ENCODE assay signal across 14 cellular contexts in the genomic region with DNA sequence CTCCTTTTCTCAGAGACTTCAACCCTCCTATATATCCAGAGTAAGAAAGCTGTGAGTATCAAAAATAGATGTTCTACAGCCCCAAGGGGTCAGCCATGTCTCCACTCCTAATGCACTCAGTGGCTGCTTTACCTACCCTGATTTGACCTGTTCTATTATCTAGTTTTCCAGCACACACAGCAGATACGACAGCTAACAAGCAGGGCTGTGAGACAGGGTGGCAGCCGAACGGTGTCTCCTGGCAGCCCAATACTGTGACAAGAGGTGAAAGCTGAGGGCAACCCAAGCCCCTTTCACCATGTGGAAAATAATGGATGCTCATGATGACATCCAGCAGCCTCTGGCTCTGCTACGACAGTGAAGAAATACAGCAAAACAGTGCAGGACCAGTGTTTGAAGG.
DNase-seq lines count a peak whose midpoint lies in the region; ATAC-seq and TF ChIP-seq lines count a peak whose summit lies in the region.
"Had no signal": no experiment of that assay in that cellular context is flagged by ENCODE, and none has a peak within 500 bp of the region (broad histone marks: within the 10 kb centered on the region; RNA-seq: fewer than 3 reads in every experiment).

No MANE protein-coding gene starts in this region.

- no peaks in the 10 kb centered on the region for H3K27me3 Mint-ChIP-seq in HFFc6 (ENCODE audit: insufficient read depth)
- H3K27me3 Mint-ChIP-seq in WTC11 (ENCODE audit: low read depth) = no peaks in the 10 kb centered on the region
- peaks cover 29% of the 10 kb centered on the region for H3K27me3 Mint-ChIP-seq in stimulated activated naive CD8-positive, alpha-beta T cell treated with anti-CD3 and anti-CD28 coated beads, Interleukin-15, amount 100 ng/mL, for 72 hours

- H3K4me1 ChIP-seq in heart left ventricle (peaks cover 0 to 90% (median 57%) of the 10 kb centered on the region in 12 donors), right cardiac atrium (ENCODE audit: control insufficient read depth, insufficient read depth, low read length) (peaks cover 12% of the 10 kb centered on the region), uterus (no peaks in the 10 kb centered on the region)
- H3K4me1 ChIP-seq: BE2C, HAP-1 had no signal

- CTCF ChIA-PET in WTC11 (lab: Charles Lee) = no interaction called here

- ATAC-seq in WTC11 (no peak), heart left ventricle (peak; percentile 73 to 93 (median 86)), right cardiac atrium (peak; percentile 73 to 78)
- no peak for ATAC-seq in stimulated activated naive CD8-positive, alpha-beta T cell treated with anti-CD3 and anti-CD28 coated beads, Interleukin-15, amount 100 ng/mL, for 72 hours

- H3K9me3 ChIP-seq in heart left ventricle (no peaks in the 10 kb centered on the region), right cardiac atrium (ENCODE audit: control insufficient read depth, low read length) (no peaks in the 10 kb centered on the region), uterus (no peaks in the 10 kb centered on the region)
- H3K9me3 ChIP-seq: BE2C, HAP-1 had no signal

- H3K9me3 Mint-ChIP-seq in HFFc6 (no peaks in the 10 kb centered on the region), WTC11 (no peaks in the 10 kb centered on the region)
- no peaks in the 10 kb centered on the region for H3K9me3 Mint-ChIP-seq in stimulated activated naive CD8-positive, alpha-beta T cell treated with anti-CD3 and anti-CD28 coated beads, Interleukin-15, amount 100 ng/mL, for 72 hours
- H3K9me3 Mint-ChIP-seq: CD4-positive, alpha-beta memory T cell had no signal

- H3K4me3 Mint-ChIP-seq in HFFc6 (no peak overlapping the region), WTC11 (no peak overlapping the region)
- no peak overlapping the region for H3K4me3 Mint-ChIP-seq in stimulated activated naive CD8-positive, alpha-beta T cell treated with anti-CD3 and anti-CD28 coated beads, Interleukin-15, amount 100 ng/mL, for 72 hours
- H3K4me3 Mint-ChIP-seq: CD4-positive, alpha-beta memory T cell had no signal

- intact Hi-C loops in heart left ventricle (cut with DNase I) = no loop called here
- intact Hi-C loops in right cardiac atrium (cut with DNase I) = no loop called here
- intact Hi-C loops in uterus (cut with DNase I; ENCODE audit: low total_unique reads) = no loop called here

- peaks cover 18% of the 10 kb centered on the region for H3K36me3 Mint-ChIP-seq in HFFc6 (ENCODE audit: low read depth)
- H3K36me3 Mint-ChIP-seq in WTC11 = peaks cover 3% of the 10 kb centered on the region; the same call in 1 of the 2 replicates
- H3K36me3 Mint-ChIP-seq: CD4-positive, alpha-beta memory T cell had no signal

- 36 to 94% (median 53%) methylated on average over 4 of the region's 4 CpGs for WGBS in heart left ventricle, 4 donors
- WGBS in right cardiac atrium = 65% methylated on average over 4 of the region's 4 CpGs

- peak overlapping the region in 7 of 12 donors; percentile 1 to 62 (median 45) for H3K27ac ChIP-seq in heart left ventricle
- peak overlapping the region; percentile 20 for H3K27ac ChIP-seq in right cardiac atrium (ENCODE audit: low read length)
- H3K27ac ChIP-seq in uterus = no peak overlapping the region
- H3K27ac ChIP-seq: C4-2B had no signal

- DNase-seq in HFFc6 (no peak), WTC11 (ENCODE audit: low spot score) (no peak), heart left ventricle (peak in 3 of 5 donors; percentile 58 to 67 (median 65)), right cardiac atrium (peak in 2 of 3 donors; percentile 43 to 66), GDM1 (lab: John Stamatoyannopoulos, UW) (no peak), ecto neural progenitor cell (ENCODE audit: low spot score) (no peak), uterus (no peak)
- no peak for DNase-seq in stimulated activated naive CD8-positive, alpha-beta T cell treated with anti-CD3 and anti-CD28 coated beads, Interleukin-15, amount 100 ng/mL, for 72 hours
- DNase-seq: BE2C; CD4-positive, alpha-beta memory T cell; DMS79; GOT3 had no signal

- no peaks in the 10 kb centered on the region for H3K27me3 ChIP-seq in heart left ventricle
- H3K27me3 ChIP-seq in right cardiac atrium (ENCODE audit: control insufficient read depth, insufficient read depth) = no peaks in the 10 kb centered on the region
- H3K27me3 ChIP-seq in uterus = no peaks in the 10 kb centered on the region
- H3K27me3 ChIP-seq: BE2C had no signal

- no peaks in the 10 kb centered on the region for H3K36me3 ChIP-seq in heart left ventricle
- H3K36me3 ChIP-seq in uterus = no peaks in the 10 kb centered on the region
- H3K36me3 ChIP-seq: BE2C, HAP-1 had no signal

- H3K27ac Mint-ChIP-seq in HFFc6 = peak overlapping the region; percentile 47; the same call in 1 of the 2 replicates
- H3K27ac Mint-ChIP-seq in WTC11 = peak overlapping the region; percentile 75
- no peak overlapping the region for H3K27ac Mint-ChIP-seq in stimulated activated naive CD8-positive, alpha-beta T cell treated with anti-CD3 and anti-CD28 coated beads, Interleukin-15, amount 100 ng/mL, for 72 hours
- H3K27ac Mint-ChIP-seq: CD4-positive, alpha-beta memory T cell had no signal

- TF ChIP-seq POLR2A in heart left ventricle (IDR thresholded peaks at IDR 0.05) (no peak), uterus (IDR thresholded peaks at IDR 0.05) (no peak)

- POLR2A ChIA-PET in WTC11 (lab: Charles Lee) = no interaction called here

- no peak for TF ChIP-seq CTCF in HFFc6 (IDR thresholded peaks at IDR 0.05)
- no peak for TF ChIP-seq CTCF in WTC11 (IDR thresholded peaks at IDR 0.05)
- no peak for TF ChIP-seq CTCF in heart left ventricle (IDR thresholded peaks at IDR 0.05)
- TF ChIP-seq CTCF in uterus (IDR thresholded peaks at IDR 0.05) = no peak

- H3K4me1 Mint-ChIP-seq in HFFc6 (ENCODE audit: low read depth) (peaks cover 80% of the 10 kb centered on the region), WTC11 (peaks cover 33% of the 10 kb centered on the region)
- no peaks in the 10 kb centered on the region for H3K4me1 Mint-ChIP-seq in stimulated activated naive CD8-positive, alpha-beta T cell treated with anti-CD3 and anti-CD28 coated beads, Interleukin-15, amount 100 ng/mL, for 72 hours
- H3K4me1 Mint-ChIP-seq: CD4-positive, alpha-beta memory T cell had no signal

- H3K4me3 ChIP-seq in heart left ventricle = no peak overlapping the region
- H3K4me3 ChIP-seq in right cardiac atrium (ENCODE audit: low read length) = no peak overlapping the region
- no peak overlapping the region for H3K4me3 ChIP-seq in uterus
- H3K4me3 ChIP-seq: HAP-1 had no signal

TF ChIP-seq in WTC11, 78 proteins besides CTCF, POLR2A, EP300 and RAD21 (continues in another document):
- TF ChIP-seq FOXP1 (CRISPR knock-in tag; IDR thresholded peaks at IDR 0.05; ENCODE audit: borderline replicate concordance) = no peak
- no peak for TF ChIP-seq NR2C2 (CRISPR knock-in tag; IDR thresholded peaks at IDR 0.05)
- TF ChIP-seq, protein P1, sequence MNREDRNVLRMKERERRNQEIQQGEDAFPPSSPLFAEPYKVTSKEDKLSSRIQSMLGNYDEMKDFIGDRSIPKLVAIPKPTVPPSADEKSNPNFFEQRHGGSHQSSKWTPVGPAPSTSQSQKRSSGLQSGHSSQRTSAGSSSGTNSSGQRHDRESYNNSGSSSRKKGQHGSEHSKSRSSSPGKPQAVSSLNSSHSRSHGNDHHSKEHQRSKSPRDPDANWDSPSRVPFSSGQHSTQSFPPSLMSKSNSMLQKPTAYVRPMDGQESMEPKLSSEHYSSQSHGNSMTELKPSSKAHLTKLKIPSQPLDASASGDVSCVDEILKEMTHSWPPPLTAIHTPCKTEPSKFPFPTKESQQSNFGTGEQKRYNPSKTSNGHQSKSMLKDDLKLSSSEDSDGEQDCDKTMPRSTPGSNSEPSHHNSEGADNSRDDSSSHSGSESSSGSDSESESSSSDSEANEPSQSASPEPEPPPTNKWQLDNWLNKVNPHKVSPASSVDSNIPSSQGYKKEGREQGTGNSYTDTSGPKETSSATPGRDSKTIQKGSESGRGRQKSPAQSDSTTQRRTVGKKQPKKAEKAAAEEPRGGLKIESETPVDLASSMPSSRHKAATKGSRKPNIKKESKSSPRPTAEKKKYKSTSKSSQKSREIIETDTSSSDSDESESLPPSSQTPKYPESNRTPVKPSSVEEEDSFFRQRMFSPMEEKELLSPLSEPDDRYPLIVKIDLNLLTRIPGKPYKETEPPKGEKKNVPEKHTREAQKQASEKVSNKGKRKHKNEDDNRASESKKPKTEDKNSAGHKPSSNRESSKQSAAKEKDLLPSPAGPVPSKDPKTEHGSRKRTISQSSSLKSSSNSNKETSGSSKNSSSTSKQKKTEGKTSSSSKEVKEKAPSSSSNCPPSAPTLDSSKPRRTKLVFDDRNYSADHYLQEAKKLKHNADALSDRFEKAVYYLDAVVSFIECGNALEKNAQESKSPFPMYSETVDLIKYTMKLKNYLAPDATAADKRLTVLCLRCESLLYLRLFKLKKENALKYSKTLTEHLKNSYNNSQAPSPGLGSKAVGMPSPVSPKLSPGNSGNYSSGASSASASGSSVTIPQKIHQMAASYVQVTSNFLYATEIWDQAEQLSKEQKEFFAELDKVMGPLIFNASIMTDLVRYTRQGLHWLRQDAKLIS (CRISPR knock-in tag; IDR thresholded peaks at IDR 0.05; ENCODE audit: borderline replicate concordance) = no peak
- TF ChIP-seq, protein P2, sequence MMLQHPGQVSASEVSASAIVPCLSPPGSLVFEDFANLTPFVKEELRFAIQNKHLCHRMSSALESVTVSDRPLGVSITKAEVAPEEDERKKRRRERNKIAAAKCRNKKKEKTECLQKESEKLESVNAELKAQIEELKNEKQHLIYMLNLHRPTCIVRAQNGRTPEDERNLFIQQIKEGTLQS (CRISPR knock-in tag; conservative IDR thresholded peaks at IDR 0.05) = no peak
- TF ChIP-seq, protein P3, sequence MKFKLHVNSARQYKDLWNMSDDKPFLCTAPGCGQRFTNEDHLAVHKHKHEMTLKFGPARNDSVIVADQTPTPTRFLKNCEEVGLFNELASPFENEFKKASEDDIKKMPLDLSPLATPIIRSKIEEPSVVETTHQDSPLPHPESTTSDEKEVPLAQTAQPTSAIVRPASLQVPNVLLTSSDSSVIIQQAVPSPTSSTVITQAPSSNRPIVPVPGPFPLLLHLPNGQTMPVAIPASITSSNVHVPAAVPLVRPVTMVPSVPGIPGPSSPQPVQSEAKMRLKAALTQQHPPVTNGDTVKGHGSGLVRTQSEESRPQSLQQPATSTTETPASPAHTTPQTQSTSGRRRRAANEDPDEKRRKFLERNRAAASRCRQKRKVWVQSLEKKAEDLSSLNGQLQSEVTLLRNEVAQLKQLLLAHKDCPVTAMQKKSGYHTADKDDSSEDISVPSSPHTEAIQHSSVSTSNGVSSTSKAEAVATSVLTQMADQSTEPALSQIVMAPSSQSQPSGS (CRISPR knock-in tag; IDR thresholded peaks at IDR 0.05; ENCODE audit: borderline replicate concordance, low read depth) = no peak
- no peak for TF ChIP-seq IRF2 (CRISPR knock-in tag; IDR thresholded peaks at IDR 0.05; ENCODE audit: borderline replicate concordance, low read depth)

Comparison
In these comparisons a context has a peak if more than half of its experiments do, and no peak if none do; other contexts are left out.
1. DNase-seq: peak in heart left ventricle (3 of 5) and right cardiac atrium (2 of 3); none in HFFc6 (single experiment), WTC11 (single experiment), GDM1 (single experiment), ecto neural progenitor cell (single experiment), stimulated activated naive CD8-positive, alpha-beta T cell treated with anti-CD3 and anti-CD28 coated beads, Interleukin-15, amount 100 ng/mL, for 72 hours (0 of 2) and uterus (0 of 2).
2. H3K27ac Mint-ChIP-seq: peak in HFFc6 (single experiment) and WTC11 (single experiment); none in stimulated activated naive CD8-positive, alpha-beta T cell treated with anti-CD3 and anti-CD28 coated beads, Interleukin-15, amount 100 ng/mL, for 72 hours (0 of 2).
3. ATAC-seq: peak in heart left ventricle (4 of 4) and right cardiac atrium (2 of 2); none in WTC11 (single experiment) and stimulated activated naive CD8-positive, alpha-beta T cell treated with anti-CD3 and anti-CD28 coated beads, Interleukin-15, amount 100 ng/mL, for 72 hours (single experiment).
4. H3K27ac ChIP-seq: peak in heart left ventricle (7 of 12) and right cardiac atrium (single experiment); none in uterus (0 of 2).